9 cellular contexts compared by ENCODE assay signal in the genomic region with DNA sequence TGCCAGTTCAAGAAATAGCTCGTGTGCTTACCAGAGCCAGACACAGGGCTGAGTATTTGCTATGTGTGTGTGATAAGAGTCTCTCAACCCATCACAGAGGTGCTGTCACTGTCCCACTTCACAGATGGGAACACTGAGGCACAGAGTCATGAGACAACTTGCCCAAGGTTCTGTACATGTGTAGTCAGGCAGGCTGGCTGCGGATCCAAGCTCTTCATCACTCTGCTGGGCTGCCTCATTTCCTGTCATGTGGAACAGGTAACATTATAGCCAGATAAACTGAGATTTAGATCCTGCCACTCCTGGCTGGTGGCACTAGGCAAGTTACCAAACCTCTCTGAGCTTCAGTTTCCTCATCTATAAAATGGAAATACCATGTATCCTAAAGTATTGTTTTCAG.
DNase-seq lines count a peak whose midpoint lies in the region; ATAC-seq, FAIRE-seq and TF ChIP-seq lines count a peak whose summit lies in the region.
"Had no signal": no experiment of that assay in that cellular context is flagged by ENCODE, and none has a peak within 500 bp of the region (broad histone marks: within the 10 kb centered on the region; RNA-seq: fewer than 3 reads in every experiment).

No MANE protein-coding gene starts in this region.

- no peak for TF ChIP-seq RAD21 in K562 (CRISPR knock-in tag; conservative IDR thresholded peaks at IDR 0.05 in 1 of 2, IDR thresholded peaks at IDR 0.05 in 1 of 2)

- WGBS in K562 (ENCODE audit: insufficient coverage, low coverage, missing lambda C conversion rate): 0% methylated on average over 2 of the region's 2 CpGs
- 57% methylated on average over 2 of the region's 2 CpGs for WGBS in esophagus muscularis mucosa

- no peak overlapping the region for H3K4me2 ChIP-seq in K562 (ENCODE audit: insufficient read depth, low read length)

- no peak overlapping the region for H3K9ac ChIP-seq in K562 (ENCODE audit: insufficient read depth in 1 of 2, low read depth in 2 of 2, low read length in 2 of 2)

- no peak for DNase-seq in cardiac muscle cell (ENCODE audit: low read depth in 1 of 2, low spot score in 1 of 2)
- no peak for DNase-seq in left cardiac atrium
- no peak for DNase-seq in K562 (ENCODE audit: extremely low read depth in 1 of 4, low spot score in 3 of 4)
- DNase-seq in mucosa of descending colon: peak in 2 of 3 donors; percentile 19 to 23
- DNase-seq in vagina (ENCODE audit: extremely low spot score in 2 of 2): no peak
- no peak for DNase-seq in esophagus muscularis mucosa (ENCODE audit: extremely low spot score)
- DNase-seq in NCI-H2227 treated with DMSO at 0.1 percent for 48 hours (lab: John Stamatoyannopoulos, UW): no peak
- DNase-seq: stimulated activated CD4-positive, alpha-beta T cell treated with anti-CD3 and anti-CD28 coated beads, Interleukin-4, amount 100 ng/mL, for 24 hours had no signal

- no peaks in the 10 kb centered on the region for H3K9me3 ChIP-seq in cardiac muscle cell (ENCODE audit: low read depth)
- no peaks in the 10 kb centered on the region for H3K9me3 ChIP-seq in K562 (replicated peaks; ENCODE audit: control insufficient read depth, insufficient read depth, low read depth, low read length)
- H3K9me3 ChIP-seq in mucosa of descending colon: no peaks in the 10 kb centered on the region
- H3K9me3 ChIP-seq in vagina: no peaks in the 10 kb centered on the region
- H3K9me3 ChIP-seq in esophagus muscularis mucosa: no peaks in the 10 kb centered on the region

- TF ChIP-seq EP300 in K562 (IDR thresholded peaks at IDR 0.05; ENCODE audit: low read length) (no peak), esophagus muscularis mucosa (IDR thresholded peaks at IDR 0.05) (no peak)

- FAIRE-seq in K562 (lab: Jason Lieb, UNC): no peak

- no peak for ATAC-seq in left cardiac atrium
- no peak for ATAC-seq in K562
- no peak for ATAC-seq in mucosa of descending colon
- ATAC-seq in GM21390 (IDR thresholded peaks at IDR 0.05; ENCODE audit: unreplicated experiment): no peak

- in situ Hi-C loops in K562 (cut with MboI): no loop called here

- H4K20me1 ChIP-seq in K562 (replicated peaks; ENCODE audit: control insufficient read depth, insufficient read depth, low read length): peaks cover 11% of the 10 kb centered on the region; the same call in 1 of the 2 replicates

- no peaks in the 10 kb centered on the region for H3K27me3 ChIP-seq in cardiac muscle cell
- peaks cover 70 to 93% of the 10 kb centered on the region in 2 experiments for H3K27me3 ChIP-seq in K562 (ENCODE audit: control insufficient read depth in 2 of 2, insufficient read depth in 2 of 2, low read length in 2 of 2)
- no peaks in the 10 kb centered on the region for H3K27me3 ChIP-seq in vagina
- no peaks in the 10 kb centered on the region for H3K27me3 ChIP-seq in esophagus muscularis mucosa

- CTCF ChIA-PET in K562 (lab: Yijun Ruan, JAX; ENCODE audit: low intra/inter-chr PET ratio): no interaction called here

- TF ChIP-seq CTCF in cardiac muscle cell (IDR thresholded peaks at IDR 0.05; ENCODE audit: low read depth, low read length): no peak
- no peak for TF ChIP-seq CTCF in K562 (IDR thresholded peaks at IDR 0.05 in 2 of 3, conservative IDR thresholded peaks at IDR 0.05 in 1 of 3; ENCODE audit: insufficient read depth in 2 of 3, low read depth in 1 of 3, low read length in 3 of 3)
- TF ChIP-seq CTCF in mucosa of descending colon (IDR thresholded peaks at IDR 0.05): no peak
- TF ChIP-seq CTCF in vagina (IDR thresholded peaks at IDR 0.05): no peak
- no peak for TF ChIP-seq CTCF in esophagus muscularis mucosa (IDR thresholded peaks at IDR 0.05)

- TF ChIP-seq POLR2A in K562 (conservative IDR thresholded peaks at IDR 0.05) (no peak), vagina (IDR thresholded peaks at IDR 0.05) (no peak), esophagus muscularis mucosa (IDR thresholded peaks at IDR 0.05; ENCODE audit: low read depth) (no peak)

- no peaks in the 10 kb centered on the region for H3K36me3 ChIP-seq in cardiac muscle cell
- H3K36me3 ChIP-seq in K562 (ENCODE audit: control insufficient read depth, insufficient read depth, low read length): no peaks in the 10 kb centered on the region
- H3K36me3 ChIP-seq in mucosa of descending colon (ENCODE audit: low read depth): no peaks in the 10 kb centered on the region
- no peaks in the 10 kb centered on the region for H3K36me3 ChIP-seq in vagina
- no peaks in the 10 kb centered on the region for H3K36me3 ChIP-seq in esophagus muscularis mucosa

- H3K79me2 ChIP-seq in K562 (ENCODE audit: control insufficient read depth, insufficient read depth, low read length): no peaks in the 10 kb centered on the region

- no peak overlapping the region for H3K4me3 ChIP-seq in cardiac muscle cell
- H3K4me3 ChIP-seq in K562: no peak overlapping the region
- H3K4me3 ChIP-seq in mucosa of descending colon: no peak overlapping the region
- no peak overlapping the region for H3K4me3 ChIP-seq in vagina
- no peak overlapping the region for H3K4me3 ChIP-seq in esophagus muscularis mucosa

- BruUV-seq in K562 (replicated peaks; lab: Mats Ljungman, UMichigan): no TSS peak

- intact Hi-C loops in left cardiac atrium (cut with DNase I): loop anchor here in 1 of 2 donors (5.0 kb wide), 1 partner anchor 76 kb away; the partner anchor contains the start of gene ITPKB
- intact Hi-C loops in K562 (cut with micrococcal nuclease): no loop called here
- intact Hi-C loops in mucosa of descending colon (cut with DNase I, micrococcal nuclease): no loop called here
- intact Hi-C loops in vagina (cut with DNase I): loop anchor here (5.0 kb wide), 2 partner anchors 41 to 76 kb away; partner anchors contain the start of gene ITPKB
- intact Hi-C loops in esophagus muscularis mucosa (cut with DNase I): loop anchor here (5.0 kb wide), 1 partner anchor 41 kb away; no protein-coding TSS in a partner anchor

- H2AFZ ChIP-seq in K562 (ENCODE audit: low read depth, low read length): no peak overlapping the region

- H3K9me1 ChIP-seq in K562 (ENCODE audit: control insufficient read depth, insufficient read depth, low read length): no peaks in the 10 kb centered on the region

- H3K27ac ChIP-seq in cardiac muscle cell (peak overlapping the region; percentile 91), K562 (ENCODE audit: extremely low read depth, low read depth, low read length) (no peak overlapping the region), vagina (peak overlapping the region; percentile 98), esophagus muscularis mucosa (replicated peaks in 1 of 4) (no peak overlapping the region)

- POLR2A ChIA-PET in K562 (lab: Yijun Ruan, JAX): interaction anchor here (1.4 kb wide), 1 partner anchor 7 kb away, joined by 6 read pairs; no protein-coding TSS in a partner anchor

- H3K4me1 ChIP-seq in cardiac muscle cell (ENCODE audit: low read depth) (peaks cover 67% of the 10 kb centered on the region), K562 (replicated peaks in 1 of 2; ENCODE audit: control insufficient read depth in 2 of 2, insufficient read depth in 2 of 2, low read length in 2 of 2) (no peaks in the 10 kb centered on the region; a peak in 2 of 5 replicates), mucosa of descending colon (ENCODE audit: low read depth) (peaks cover 44% of the 10 kb centered on the region), vagina (peaks cover 100% of the 10 kb centered on the region), esophagus muscularis mucosa (peaks cover 0 to 17% (median 0%) of the 10 kb centered on the region in 4 donors)

TF ChIP-seq in K562, 482 proteins besides CTCF, POLR2A, EP300 and RAD21:
- TF ChIP-seq KDM1A (IDR thresholded peaks at IDR 0.05) (0 out of 4 replicates have a peak, but pooled peaks of 1 of the 2 experiments have one; percentile 12), POLR2H (tag; IDR thresholded peaks at IDR 0.05; ENCODE audit: low read depth) (no peak), HDAC2 (IDR thresholded peaks at IDR 0.05) (0 out of 2 replicates have a peak, but pooled peaks have one; percentile 21), RBM25 (IDR thresholded peaks at IDR 0.05; ENCODE audit: low read depth, low read length, severe bottlenecking) (peak; percentile 80), BCOR (IDR thresholded peaks at IDR 0.05) (peak; percentile 55; the same call in 1 of the 2 replicates)

Comparison
In these comparisons a context has a peak if more than half of its experiments do, and no peak if none do; other contexts are left out.
1. DNase-seq: peak in mucosa of descending colon (2 of 3); none in cardiac muscle cell (0 of 2), left cardiac atrium (single experiment), K562 (0 of 4), vagina (0 of 2), esophagus muscularis mucosa (single experiment) and NCI-H2227 treated with DMSO at 0.1 percent for 48 hours (single experiment).
2. H3K27ac ChIP-seq: peak in cardiac muscle cell (single experiment) and vagina (single experiment); none in K562 (single experiment) and esophagus muscularis mucosa (0 of 4).
3. intact Hi-C loops: an anchor here in vagina (5.0 kb wide) and esophagus muscularis mucosa (5.0 kb wide); none called in K562 and mucosa of descending colon.